ENCODE assay signal across 1 cellular context in genomic region chr10:17387861-17388503, GRCh38.
TF ChIP-seq lines count a peak whose summit lies in the region.

No MANE protein-coding gene starts in this region.

TF ChIP-seq in K562, 482 proteins besides CTCF, POLR2A, EP300 and RAD21 (continued from another document):
- TF ChIP-seq E2F8 (IDR thresholded peaks at IDR 0.05; ENCODE audit: low read depth, partially characterized antibody) (no peak), YBX1 (IDR thresholded peaks at IDR 0.05) (no peak), FOXJ3 (CRISPR knock-in tag; IDR thresholded peaks at IDR 0.05) (no peak)
